11 cellular contexts compared by ENCODE assay signal in the genomic region with DNA sequence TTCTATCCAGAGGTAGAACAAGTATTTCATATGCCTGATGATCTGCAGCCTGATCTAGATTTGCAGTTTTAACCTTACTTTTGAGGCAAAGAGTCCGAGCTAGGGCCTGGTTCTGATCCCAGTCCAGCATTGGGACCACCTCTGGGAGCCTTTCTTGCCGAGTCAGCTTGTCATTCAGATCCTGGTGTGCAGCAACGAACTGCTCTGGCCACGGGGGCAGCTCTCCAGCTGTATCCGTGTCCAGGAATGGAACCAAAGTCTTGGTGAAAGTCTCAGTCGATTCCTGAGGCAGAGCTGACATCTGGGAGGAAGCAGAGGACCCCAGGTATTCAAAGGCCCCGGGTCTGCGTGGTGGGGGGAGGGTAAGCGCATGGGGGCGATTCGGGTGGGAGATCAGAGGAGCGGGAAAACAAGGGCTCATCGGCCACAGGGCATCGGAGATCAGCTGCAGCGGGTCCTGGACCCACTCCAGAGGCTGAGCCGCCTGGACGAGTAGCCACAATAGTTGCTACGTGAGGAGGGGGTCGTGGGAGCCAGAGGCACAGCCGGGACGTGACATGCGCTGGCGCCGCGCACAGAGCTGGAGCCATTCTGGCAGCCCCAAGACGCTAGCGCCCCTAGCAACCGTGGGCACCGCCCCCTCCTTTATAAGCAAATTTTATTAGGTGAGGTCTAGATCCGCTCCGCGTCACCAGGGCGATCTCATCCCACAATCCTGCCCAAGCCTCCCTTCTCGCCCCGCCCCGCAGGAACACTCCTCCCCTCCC. TPM values are rescaled to one million over a fixed set of nuclear protein-coding genes. Genes with fewer than 3 reads are reported as not detected.
DNase-seq lines count a peak whose midpoint lies in the region; ATAC-seq and TF ChIP-seq lines count a peak whose summit lies in the region.
"Had no signal": no experiment of that assay in that cellular context is flagged by ENCODE, and none has a peak within 500 bp of the region (broad histone marks: within the 10 kb centered on the region; RNA-seq: fewer than 3 reads in every experiment).

No MANE protein-coding gene starts in this region.

- no peaks in the 10 kb centered on the region for H3K36me3 Mint-ChIP-seq in nephron progenitor cell (ENCODE audit: low read depth)

- peaks cover 8% of the 10 kb centered on the region for H3K27me3 Mint-ChIP-seq in nephron progenitor cell (ENCODE audit: low read depth, poor library complexity)

- TF ChIP-seq CTCF in kidney epithelial cell (IDR thresholded peaks at IDR 0.05; ENCODE audit: insufficient read depth, low read length, poor library complexity, severe bottlenecking), result no peak
- no peak for TF ChIP-seq CTCF in upper lobe of left lung (IDR thresholded peaks at IDR 0.05)
- TF ChIP-seq CTCF in MM.1S (IDR thresholded peaks at IDR 0.05; ENCODE audit: low read length), result no peak
- no peak for TF ChIP-seq CTCF in nephron progenitor cell (IDR thresholded peaks at IDR 0.05)

- H3K27me3 ChIP-seq in kidney epithelial cell (ENCODE audit: control insufficient read depth, insufficient read depth, low read length) (peaks cover 22% of the 10 kb centered on the region), upper lobe of left lung (peaks cover 0 to 18% (median 2%) of the 10 kb centered on the region in 4 donors), MM.1S (replicated peaks; ENCODE audit: insufficient read depth, low read length) (no peaks in the 10 kb centered on the region)

- no peaks in the 10 kb centered on the region for H3K36me3 ChIP-seq in kidney epithelial cell (ENCODE audit: control insufficient read depth, insufficient read depth, low read length)
- no peaks in the 10 kb centered on the region for H3K36me3 ChIP-seq in upper lobe of left lung
- no peaks in the 10 kb centered on the region for H3K36me3 ChIP-seq in MM.1S (replicated peaks; ENCODE audit: insufficient read depth, low read length)

- peaks cover 7 to 9% (median 8%) of the 10 kb centered on the region in 4 donors for H3K4me1 ChIP-seq in upper lobe of left lung
- no peaks in the 10 kb centered on the region for H3K4me1 ChIP-seq in MM.1S (ENCODE audit: low read length)

- no peak for TF ChIP-seq EP300 in upper lobe of left lung (IDR thresholded peaks at IDR 0.05)

- H3K9me2 ChIP-seq in MM.1S (replicated peaks; ENCODE audit: insufficient read depth, low read length), result no peaks in the 10 kb centered on the region

- H3K9me3 ChIP-seq in upper lobe of left lung (no peaks in the 10 kb centered on the region), MM.1S (replicated peaks; ENCODE audit: insufficient read depth, low read length) (no peaks in the 10 kb centered on the region)

- H3K4me1 Mint-ChIP-seq in nephron progenitor cell, result peaks cover 6% of the 10 kb centered on the region
- H3K4me1 Mint-ChIP-seq: neural crest cell had no signal

- 5 to 10% methylated on average over 14 to 36 of the region's 36 CpGs for WGBS in upper lobe of left lung, 2 donors

- H4K20me1 ChIP-seq in MM.1S (ENCODE audit: insufficient read depth, low read length), result no peaks in the 10 kb centered on the region

- ATAC-seq in upper lobe of left lung (ENCODE audit: low FRiP score in 2 of 2), result peak in 1 of 2 donors; percentile 61

- H3F3A ChIP-seq in MM.1S (ENCODE audit: insufficient read depth, low read length), result no peaks in the 10 kb centered on the region

- no peak overlapping the region for H3K9ac ChIP-seq in MM.1S (ENCODE audit: low read length)

- H2AFZ ChIP-seq in MM.1S (ENCODE audit: low read length), result no peak overlapping the region

- H3K79me2 ChIP-seq in MM.1S (ENCODE audit: low read length), result no peaks in the 10 kb centered on the region

- no peak overlapping the region for H3K4me3 Mint-ChIP-seq in nephron progenitor cell
- H3K4me3 Mint-ChIP-seq: neural crest cell had no signal

- no peaks in the 10 kb centered on the region for H3K9me3 Mint-ChIP-seq in nephron progenitor cell

- H3K27ac ChIP-seq in upper lobe of left lung (no peak overlapping the region), MM.1S (ENCODE audit: low read length) (no peak overlapping the region)

- no peak overlapping the region for H3K4me2 ChIP-seq in MM.1S (ENCODE audit: low read depth, low read length)

- TF ChIP-seq POLR2A in upper lobe of left lung (IDR thresholded peaks at IDR 0.05), result no peak

- H3K27ac Mint-ChIP-seq in nephron progenitor cell, result no peak overlapping the region

- H3K4me3 ChIP-seq in kidney epithelial cell (ENCODE audit: low read depth, low read length) (peak overlapping the region; percentile 23), upper lobe of left lung (peak overlapping the region in 3 of 4 donors; percentile 4 to 26 (median 6)), MM.1S (ENCODE audit: low read length) (no peak overlapping the region)

- peak; percentile 33 to 68 for DNase-seq in NCI-H524 (lab: John Stamatoyannopoulos, UW)
- DNase-seq in NCI-H524 treated with DMSO at 0.1 percent for 48 hours (lab: John Stamatoyannopoulos, UW), result no peak
- DNase-seq in astrocyte of the hippocampus (ENCODE audit: low read depth, low spot score), result peak; percentile 48
- DNase-seq in kidney epithelial cell (ENCODE audit: low read depth), result no peak
- DNase-seq in upper lobe of left lung, result peak in 1 of 2 donors; percentile 58
- DNase-seq in AML-193 (lab: John Stamatoyannopoulos, UW), result no peak
- DNase-seq in MM.1S, result no peak
- no peak for DNase-seq in nephron progenitor cell
- DNase-seq: stimulated activated naive CD4-positive, alpha-beta T cell treated with Interleukin-2 at 50 U/mL for 16 hours had no signal

RNA-seq across cellular contexts. Expression of a gene that starts 32.4 kb away (rescaled TPM):
- total RNA-seq in kidney epithelial cell (81.6 and 83.6 TPM in 2 replicates), upper lobe of left lung (100 to 1,000 TPM in 1 of 6 donors, 10 to 100 TPM in 5; 60.8 to 116 (median 68.9) TPM)

RNA-seq across cellular contexts. Expression of a gene that starts 38.2 kb away (rescaled TPM):
- total RNA-seq in kidney epithelial cell, result 0.07 and 0.13 TPM in 2 replicates
- total RNA-seq in upper lobe of left lung, result under 1 TPM in 4 of 6 donors, not detected in 2; under 0.01 to 0.10 (median 0.01) TPM
- total RNA-seq: fibroblast of lung had no signal

Comparison
In these comparisons a context has a peak if more than half of its experiments do, and no peak if none do; other contexts are left out.
1. DNase-seq: peak in NCI-H524 (2 of 2) and astrocyte of the hippocampus (single experiment); none in NCI-H524 treated with DMSO at 0.1 percent for 48 hours (single experiment), kidney epithelial cell (single experiment), AML-193 (0 of 2), MM.1S (single experiment) and nephron progenitor cell (single experiment).